Comparison of ENCODE assay signal across 8 cellular contexts in genomic region chr10:4656576-4657194, GRCh38.
A peak's percentile ranks its signal among the peaks of the same experiment; 100 is the strongest.
DNase-seq lines count a peak whose midpoint lies in the region; ATAC-seq, FAIRE-seq and TF ChIP-seq lines count a peak whose summit lies in the region.

No MANE protein-coding gene starts in this region.

- H3K4me2 ChIP-seq in PC-9 = no peak overlapping the region

- H3F3A ChIP-seq in PC-9 (ENCODE audit: insufficient read depth, low read depth) = no peaks in the 10 kb centered on the region

- no peaks in the 10 kb centered on the region for H4K20me1 ChIP-seq in PC-9 (ENCODE audit: insufficient read depth)

- H3K9me2 ChIP-seq in PC-9 (ENCODE audit: insufficient read depth) = no peaks in the 10 kb centered on the region

- H3K4me1 ChIP-seq in PC-9 (replicated peaks; ENCODE audit: insufficient read depth) = no peaks in the 10 kb centered on the region
- H3K4me1 ChIP-seq in right cardiac atrium (ENCODE audit: control insufficient read depth, insufficient read depth, low read length) = no peaks in the 10 kb centered on the region
- no peaks in the 10 kb centered on the region for H3K4me1 ChIP-seq in small intestine (ENCODE audit: control insufficient read depth in 2 of 2, insufficient read depth in 1 of 2, low read depth in 1 of 2, low read length in 1 of 2)

- no peak overlapping the region for H3K4me3 ChIP-seq in PC-9
- H3K4me3 ChIP-seq in right cardiac atrium (ENCODE audit: low read length) = no peak overlapping the region
- no peak overlapping the region for H3K4me3 ChIP-seq in small intestine (ENCODE audit: low read depth in 1 of 2, low read length in 2 of 2)

- TF ChIP-seq CTCF in PC-9 (conservative IDR thresholded peaks at IDR 0.05) = peak; percentile 75

- H3K27me3 ChIP-seq in PC-9 (ENCODE audit: insufficient read depth, low read depth) (no peaks in the 10 kb centered on the region), right cardiac atrium (ENCODE audit: control insufficient read depth, insufficient read depth) (no peaks in the 10 kb centered on the region), small intestine (ENCODE audit: control insufficient read depth in 2 of 2, insufficient read depth in 2 of 2, low read length in 2 of 2) (no peaks in the 10 kb centered on the region)

- intact Hi-C loops in PC-9 (cut with micrococcal nuclease; ENCODE audit: unreplicated experiment) (loop anchor here (1.0 to 10.0 kb wide), 6 partner anchors 111 to 1459 kb away; no protein-coding TSS in a partner anchor), right cardiac atrium (cut with DNase I) (loop anchor here (5.0 to 10.0 kb wide), 6 partner anchors 142 to 872 kb away; partner anchors contain the start of gene KLF6 (in 1 of the 4))

- H2AFZ ChIP-seq in PC-9 = no peak overlapping the region

- CTCF ChIA-PET in PC-9 (lab: Charles Lee) = no interaction called here

- peak; percentile 67 for DNase-seq in DMS 273 (lab: John Stamatoyannopoulos, UW; ENCODE audit: unreplicated experiment)
- peak; percentile 30 to 41 for DNase-seq in PC-9
- peak; percentile 45 for DNase-seq in amniotic epithelial cell (ENCODE audit: low read depth)
- peak in 2 of 3 donors; percentile 54 to 70 for DNase-seq in right cardiac atrium
- peak; percentile 70 for DNase-seq in small intestine

- 14% methylated on average over 7 of the region's 7 CpGs for WGBS in right cardiac atrium
- WGBS in small intestine, 3 donors = 11 to 16% (median 12%) methylated on average over 7 of the region's 7 CpGs

- no peaks in the 10 kb centered on the region for H3K9me3 ChIP-seq in PC-9 (ENCODE audit: insufficient read depth, low read depth)
- H3K9me3 ChIP-seq in right cardiac atrium (ENCODE audit: control insufficient read depth, low read length) = no peaks in the 10 kb centered on the region
- no peaks in the 10 kb centered on the region for H3K9me3 ChIP-seq in small intestine (ENCODE audit: control insufficient read depth, low read depth)

- no peaks in the 10 kb centered on the region for H3K79me2 ChIP-seq in PC-9 (ENCODE audit: low read depth)

- POLR2A ChIA-PET in PC-9 (lab: Charles Lee; ENCODE audit: unreplicated experiment) = no interaction called here

- ATAC-seq in HG03066 (IDR thresholded peaks at IDR 0.05; ENCODE audit: low read depth, unreplicated experiment) = peak; percentile 51
- ATAC-seq in right cardiac atrium = peak in 1 of 2 donors; percentile 62
- no peak for ATAC-seq in GM21515 (IDR thresholded peaks at IDR 0.05; ENCODE audit: unreplicated experiment)
- ATAC-seq in HG03378 (IDR thresholded peaks at IDR 0.05; ENCODE audit: unreplicated experiment) = no peak

- no TSS peak for BruUV-seq in PC-9 (replicated peaks; lab: Mats Ljungman, UMichigan)

- H3K27ac ChIP-seq in PC-9 (no peak overlapping the region), right cardiac atrium (ENCODE audit: low read length) (no peak overlapping the region), small intestine (ENCODE audit: low read depth in 1 of 2, low read length in 1 of 2) (no peak overlapping the region)

- no peaks in the 10 kb centered on the region for H3K36me3 ChIP-seq in PC-9 (ENCODE audit: low read depth)
- H3K36me3 ChIP-seq in small intestine (ENCODE audit: control insufficient read depth in 2 of 2, insufficient read depth in 2 of 2, low read length in 2 of 2) = no peaks in the 10 kb centered on the region

- FAIRE-seq in small intestine (lab: Jason Lieb, UNC) = no peak
